ENCODE assay signal across 8 cellular contexts in the genomic region with DNA sequence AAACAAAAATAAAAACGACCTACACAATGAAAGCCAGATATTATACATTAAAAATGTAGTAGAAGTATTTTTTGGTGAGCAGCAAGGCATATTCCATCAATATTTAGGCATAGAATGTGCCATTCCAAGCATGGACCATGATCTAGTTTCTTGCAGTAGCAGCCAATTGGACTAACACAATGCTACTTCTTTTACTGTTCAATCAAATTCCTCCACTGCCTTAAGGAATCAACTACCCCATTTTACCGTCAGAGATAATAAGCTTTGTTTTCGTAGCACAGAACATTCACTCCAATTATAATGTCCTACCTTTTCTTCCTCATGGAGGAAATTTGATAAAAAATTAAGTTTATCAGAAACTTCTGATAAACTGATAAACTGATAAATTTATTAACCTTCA. TPM values are rescaled to one million over a fixed set of nuclear protein-coding genes. Genes with fewer than 3 reads are reported as not detected.
DNase-seq lines count a peak whose midpoint lies in the region; ATAC-seq and TF ChIP-seq lines count a peak whose summit lies in the region.

No MANE protein-coding gene starts in this region.

- WGBS in esophagus squamous epithelium, 2 donors: 4% methylated on average over 3 of the region's 3 CpGs

- no peaks in the 10 kb centered on the region for H3K9me3 ChIP-seq in esophagus squamous epithelium

- peaks cover 0 to 10% (median 0%) of the 10 kb centered on the region in 3 donors for H3K36me3 ChIP-seq in esophagus squamous epithelium
- H3K36me3 ChIP-seq in rectal smooth muscle tissue (ENCODE audit: control insufficient read depth, insufficient read depth, low read length): no peaks in the 10 kb centered on the region

- ATAC-seq in GM18511 (IDR thresholded peaks at IDR 0.05; ENCODE audit: unreplicated experiment) (no peak), GM18519 (IDR thresholded peaks at IDR 0.05; ENCODE audit: low FRiP score, unreplicated experiment) (no peak)

- TF ChIP-seq POLR2A in esophagus squamous epithelium (IDR thresholded peaks at IDR 0.05): no peak

- H3K4me1 ChIP-seq in esophagus squamous epithelium (peaks cover 4 to 53% (median 12%) of the 10 kb centered on the region in 3 donors), rectal smooth muscle tissue (ENCODE audit: control insufficient read depth, insufficient read depth, low read length) (peaks cover 13% of the 10 kb centered on the region)

- TF ChIP-seq CTCF in GM12865 (IDR thresholded peaks at IDR 0.05; ENCODE audit: insufficient read depth, low read depth, low read length, missing control alignments) (no peak), esophagus squamous epithelium (IDR thresholded peaks at IDR 0.05) (no peak)

- H3K9ac ChIP-seq in rectal smooth muscle tissue (ENCODE audit: low read length): no peak overlapping the region

- peak overlapping the region; percentile 100 for H3K4me3 ChIP-seq in GM12865 (ENCODE audit: low read depth, low read length)
- peak overlapping the region; percentile 77 to 100 (median 96) for H3K4me3 ChIP-seq in esophagus squamous epithelium
- peak overlapping the region; percentile 96 for H3K4me3 ChIP-seq in rectal smooth muscle tissue (ENCODE audit: low read length)

- DNase-seq in GM12865 (ENCODE audit: low read depth) (no peak), RKO (ENCODE audit: low spot score) (peak; percentile 59), esophagus squamous epithelium (lab: John Stamatoyannopoulos, UW) (no peak), head of caudate nucleus (no peak)
- no peak for DNase-seq in stimulated activated CD4-positive, alpha-beta T cell treated with anti-CD3 and anti-CD28 coated beads, Interleukin-4, amount 100 ng/mL, for 24 hours

- H3K27me3 ChIP-seq in esophagus squamous epithelium (no peaks in the 10 kb centered on the region), rectal smooth muscle tissue (ENCODE audit: control insufficient read depth, insufficient read depth, low read length) (no peaks in the 10 kb centered on the region)

- H3K27ac ChIP-seq in esophagus squamous epithelium: peak overlapping the region; percentile 97 to 100 (median 100)
- peak overlapping the region; percentile 100 for H3K27ac ChIP-seq in rectal smooth muscle tissue (ENCODE audit: low read depth, low read length)

- intact Hi-C loops in esophagus squamous epithelium (cut with DNase I) (no loop called here), head of caudate nucleus (cut with DNase I) (loop anchor here (5.0 kb wide), 2 partner anchors 146 to 169 kb away; partner anchors contain the start of genes LRP11 and PPIL4)

RNA-seq across cellular contexts. Expression of gene LATS1, which starts 1.3 kb away (rescaled TPM):
- total RNA-seq in esophagus squamous epithelium: 10 to 100 TPM; 12.1 to 21.2 (median 15.5) TPM

RNA-seq across cellular contexts. Expression of gene NUP43, which starts 29.7 kb away (rescaled TPM):
- 10 to 100 TPM in 3 of 4 donors, 1 to 10 TPM in 1; 7.1 to 18.8 (median 16.4) TPM for total RNA-seq in esophagus squamous epithelium

RNA-seq across cellular contexts. Expression of gene PCMT1, which starts 33.0 kb away (rescaled TPM):
- 100 to 1,000 TPM in 1 of 4 donors, 10 to 100 TPM in 3; 77.5 to 101 (median 88.0) TPM for total RNA-seq in esophagus squamous epithelium
